Comparison of ENCODE assay signal across 9 cellular contexts in the genomic region with DNA sequence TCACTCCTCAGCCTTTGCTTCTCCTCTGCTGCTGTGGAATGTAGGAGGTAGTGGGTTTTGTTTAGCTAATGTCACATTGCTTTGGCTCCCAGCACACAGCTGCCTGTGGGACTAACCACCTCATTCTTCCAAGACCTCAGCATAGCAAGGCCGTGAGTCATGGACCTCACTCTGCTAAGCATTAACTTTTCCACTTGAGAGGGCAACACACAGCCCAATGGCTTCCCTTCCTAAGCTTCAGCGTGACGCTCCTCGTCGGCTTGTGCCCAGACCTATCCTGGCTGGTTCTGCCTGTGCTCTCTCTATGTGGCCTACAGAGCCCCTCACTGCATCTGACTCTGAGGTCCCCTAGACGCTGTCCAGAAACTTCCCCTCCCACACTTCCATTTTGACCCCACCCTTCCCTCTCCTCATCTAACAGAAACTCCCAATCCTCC. TPM values are rescaled to one million over a fixed set of nuclear protein-coding genes. Genes with fewer than 3 reads are reported as not detected.
DNase-seq lines count a peak whose midpoint lies in the region; ATAC-seq, FAIRE-seq and TF ChIP-seq lines count a peak whose summit lies in the region.
"Had no signal": no experiment of that assay in that cellular context is flagged by ENCODE, and none has a peak within 500 bp of the region (broad histone marks: within the 10 kb centered on the region; RNA-seq: fewer than 3 reads in every experiment).

No MANE protein-coding gene starts in this region.

- TF ChIP-seq POLR2A in K562 (conservative IDR thresholded peaks at IDR 0.05), result no peak
- TF ChIP-seq POLR2A in suprapubic skin (IDR thresholded peaks at IDR 0.05), result no peak

- BruUV-seq in K562 (replicated peaks; lab: Mats Ljungman, UMichigan), result no TSS peak

- ATAC-seq in K562 (no peak), GM18909 (IDR thresholded peaks at IDR 0.05; ENCODE audit: poor library complexity, unreplicated experiment) (no peak)

- intact Hi-C loops in K562 (cut with micrococcal nuclease), result no loop called here

- H3K9ac ChIP-seq in K562 (ENCODE audit: insufficient read depth in 1 of 2, low read depth in 2 of 2, low read length in 2 of 2), result no peak overlapping the region

- no peak for TF ChIP-seq CTCF in K562 (IDR thresholded peaks at IDR 0.05 in 2 of 3, conservative IDR thresholded peaks at IDR 0.05 in 1 of 3; ENCODE audit: insufficient read depth in 2 of 3, low read depth in 1 of 3, low read length in 3 of 3)
- no peak for TF ChIP-seq CTCF in kidney epithelial cell (IDR thresholded peaks at IDR 0.05; ENCODE audit: insufficient read depth, low read length, poor library complexity, severe bottlenecking)
- no peak for TF ChIP-seq CTCF in suprapubic skin (IDR thresholded peaks at IDR 0.05)
- TF ChIP-seq CTCF in BE2C (IDR thresholded peaks at IDR 0.05; ENCODE audit: low read depth, low read length), result no peak

- TF ChIP-seq RAD21 in K562 (CRISPR knock-in tag; conservative IDR thresholded peaks at IDR 0.05 in 1 of 2, IDR thresholded peaks at IDR 0.05 in 1 of 2), result no peak

- H3K4me2 ChIP-seq in K562 (ENCODE audit: insufficient read depth, low read length), result no peak overlapping the region

- DNase-seq in DMS 273 (lab: John Stamatoyannopoulos, UW; ENCODE audit: unreplicated experiment) (peak; percentile 16), DMS 273 treated with DMSO at 0.1 percent for 48 hours (lab: John Stamatoyannopoulos, UW) (no peak), K562 (ENCODE audit: extremely low read depth in 1 of 4, low spot score in 3 of 4) (no peak), kidney epithelial cell (ENCODE audit: low read depth) (peak; percentile 100), suprapubic skin (ENCODE audit: low spot score in 2 of 2) (peak in 1 of 2 donors; percentile 89), BE2C (no peak), DMS153 (lab: John Stamatoyannopoulos, UW) (no peak)

- 0% methylated on average over 6 of the region's 6 CpGs for WGBS in K562 (ENCODE audit: insufficient coverage, low coverage, missing lambda C conversion rate)
- WGBS in suprapubic skin, result 16% methylated on average over 6 of the region's 6 CpGs

- no peak overlapping the region for H3K4me3 ChIP-seq in K562
- H3K4me3 ChIP-seq in kidney epithelial cell (ENCODE audit: low read depth, low read length), result no peak overlapping the region
- H3K4me3 ChIP-seq in suprapubic skin, result no peak overlapping the region
- H3K4me3 ChIP-seq in BE2C (ENCODE audit: low read depth, low read length), result no peak overlapping the region

- H4K20me1 ChIP-seq in K562 (replicated peaks; ENCODE audit: control insufficient read depth, insufficient read depth, low read length), result no peaks in the 10 kb centered on the region

- no peak overlapping the region for H2AFZ ChIP-seq in K562 (ENCODE audit: low read depth, low read length)

- peaks cover 0 to 12% of the 10 kb centered on the region in 2 experiments; a peak in 2 of 5 replicates for H3K27me3 ChIP-seq in K562 (ENCODE audit: control insufficient read depth in 2 of 2, insufficient read depth in 2 of 2, low read length in 2 of 2)
- no peaks in the 10 kb centered on the region for H3K27me3 ChIP-seq in kidney epithelial cell (ENCODE audit: control insufficient read depth, insufficient read depth, low read length)
- H3K27me3 ChIP-seq in suprapubic skin, result no peaks in the 10 kb centered on the region
- no peaks in the 10 kb centered on the region for H3K27me3 ChIP-seq in BE2C

- POLR2A ChIA-PET in K562 (lab: Yijun Ruan, JAX), result no interaction called here

- no peak overlapping the region for H3K27ac ChIP-seq in K562 (ENCODE audit: extremely low read depth, low read depth, low read length)
- H3K27ac ChIP-seq in suprapubic skin, result peak overlapping the region; percentile 91
- H3K27ac ChIP-seq: 22Rv1 had no signal

- in situ Hi-C loops in K562 (cut with MboI), result no loop called here

- H3K9me1 ChIP-seq in K562 (ENCODE audit: control insufficient read depth, insufficient read depth, low read length), result no peaks in the 10 kb centered on the region

- H3K9me3 ChIP-seq in K562 (replicated peaks; ENCODE audit: control insufficient read depth, insufficient read depth, low read depth, low read length), result no peaks in the 10 kb centered on the region
- H3K9me3 ChIP-seq in suprapubic skin, result no peaks in the 10 kb centered on the region
- no peaks in the 10 kb centered on the region for H3K9me3 ChIP-seq in BE2C

- no peaks in the 10 kb centered on the region for H3K4me1 ChIP-seq in K562 (replicated peaks in 1 of 2; ENCODE audit: control insufficient read depth in 2 of 2, insufficient read depth in 2 of 2, low read length in 2 of 2)
- peaks cover 74% of the 10 kb centered on the region for H3K4me1 ChIP-seq in suprapubic skin
- H3K4me1 ChIP-seq in BE2C, result no peaks in the 10 kb centered on the region

- CTCF ChIA-PET in K562 (lab: Yijun Ruan, JAX; ENCODE audit: low intra/inter-chr PET ratio), result no interaction called here

- no peak for FAIRE-seq in K562 (lab: Jason Lieb, UNC)

- TF ChIP-seq EP300 in K562 (IDR thresholded peaks at IDR 0.05; ENCODE audit: low read length), result no peak
- no peak for TF ChIP-seq EP300 in suprapubic skin (IDR thresholded peaks at IDR 0.05)

- no peaks in the 10 kb centered on the region for H3K79me2 ChIP-seq in K562 (ENCODE audit: control insufficient read depth, insufficient read depth, low read length)

- H3K36me3 ChIP-seq in K562 (ENCODE audit: control insufficient read depth, insufficient read depth, low read length) (no peaks in the 10 kb centered on the region), kidney epithelial cell (ENCODE audit: control insufficient read depth, insufficient read depth, low read length) (peaks cover 2% of the 10 kb centered on the region), suprapubic skin (peaks cover 7% of the 10 kb centered on the region), BE2C (no peaks in the 10 kb centered on the region)

TF ChIP-seq in K562, 482 proteins besides CTCF, POLR2A, EP300 and RAD21 (continues in another document):
- no peak for TF ChIP-seq KDM2B (CRISPR knock-in tag; IDR thresholded peaks at IDR 0.05)
- no peak for TF ChIP-seq E2F3 (CRISPR knock-in tag; IDR thresholded peaks at IDR 0.05)
- no peak for TF ChIP-seq SAFB2 (IDR thresholded peaks at IDR 0.05; ENCODE audit: borderline replicate concordance, low read depth, low read length, severe bottlenecking)
- peak in 1 of 2 experiments; percentile 41; a peak in 1 of 4 replicates for TF ChIP-seq TEAD1 (CRISPR knock-in tag; IDR thresholded peaks at IDR 0.05)
- TF ChIP-seq FOSL1 (tag; conservative IDR thresholded peaks at IDR 0.05), result peak; percentile 85
- TF ChIP-seq MTA1 (IDR thresholded peaks at IDR 0.05; ENCODE audit: borderline replicate concordance), result no peak
- TF ChIP-seq JUND (IDR thresholded peaks at IDR 0.05; ENCODE audit: borderline replicate concordance, low read depth, low read length), result peak; percentile 33; the same call in 1 of the 2 replicates
- peak; percentile 42; the same call in 1 of the 3 replicates for TF ChIP-seq JUND (tag; IDR thresholded peaks at IDR 0.05; ENCODE audit: borderline replicate concordance, low read depth, low read length)

RNA-seq across cellular contexts. Expression of gene MYOF, which starts 23.3 kb away (rescaled TPM):
- not detected in 2 replicates for total RNA-seq in K562 (2011; cell fraction: chromatin; rRNA removed; ENCODE audit: low replicate concordance)
- under 0.01 TPM in 1 of 2 replicates, not detected in the other for total RNA-seq in K562 (2011; cell fraction: nucleolus; rRNA removed)
- not detected in 2 replicates for total RNA-seq in K562 (2011; cell fraction: nucleoplasm; rRNA removed)
- total RNA-seq in K562 (2014; rRNA removed) (not detected in 2 replicates), K562 (2014; rRNA removed; fragmentation: Illumina TruSeq; extraction: Trizol) (not detected in 2 replicates), K562 (2015; rRNA removed; fragmentation: Illumina TruSeq; extraction: Trizol) (not detected in 2 replicates), K562 (2021) (0.27 and 0.67 TPM in 2 replicates), kidney epithelial cell (141 and 142 TPM in 2 replicates), suprapubic skin (100 to 1,000 TPM in 3 of 4 donors, 10 to 100 TPM in 1; 77.8 to 174 (median 116) TPM)
- polyA plus RNA-seq in K562 (2011; rRNA removed) (0.06 TPM in 1 of 2 replicates, not detected in the other), K562 (2014; fragmentation: Illumina TruSeq; extraction: Trizol) (not detected in 2 replicates), K562 (2014; fragmentation: Nextera tagmentation; extraction: Ambion mirVana) (not detected), K562 (2014; rRNA removed) (not detected in 2 replicates)
- polyA plus RNA-seq in K562 (2011; cell fraction: cytosol; rRNA removed), result 0.03 TPM in 1 of 2 replicates, not detected in the other
- 0.10 TPM in 1 of 2 replicates, not detected in the other for polyA plus RNA-seq in K562 (2011; cell fraction: nucleus; rRNA removed)
- polyA plus RNA-seq in K562 (2012), result 0.07 TPM in 1 of 2 replicates, not detected in the other
- polyA minus RNA-seq in K562 (2011; rRNA and poly(A)+ RNA removed), result 0.03 and 0.04 TPM in 2 replicates
- polyA minus RNA-seq in K562 (2011; cell fraction: cytosol; rRNA and poly(A)+ RNA removed), result 0.38 and 0.64 TPM in 2 replicates
- 0.11 and 0.27 TPM in 2 replicates for polyA minus RNA-seq in K562 (2011; cell fraction: nucleus; rRNA and poly(A)+ RNA removed)
- 0.09 TPM for polyA plus RNA-seq in BE2C (2012; ENCODE audit: insufficient read depth, insufficient read length, low read depth)

RNA-seq across cellular contexts. Expression of gene CEP55, which starts 37.6 kb away (rescaled TPM):
- total RNA-seq in K562 (2011; cell fraction: chromatin; rRNA removed; ENCODE audit: low replicate concordance), result 8.6 and 27.1 TPM in 2 replicates
- total RNA-seq in K562 (2011; cell fraction: nucleolus; rRNA removed), result 4.5 and 7.1 TPM in 2 replicates
- total RNA-seq in K562 (2011; cell fraction: nucleoplasm; rRNA removed), result 9.2 and 14.7 TPM in 2 replicates
- total RNA-seq in K562 (2014; rRNA removed) (18.1 TPM in 2 replicates), K562 (2014; rRNA removed; fragmentation: Illumina TruSeq; extraction: Trizol) (27.0 and 31.5 TPM in 2 replicates), K562 (2015; rRNA removed; fragmentation: Illumina TruSeq; extraction: Trizol) (27.8 and 32.5 TPM in 2 replicates), K562 (2021) (15.8 and 16.7 TPM in 2 replicates), kidney epithelial cell (7.6 and 11.4 TPM in 2 replicates), suprapubic skin (1 to 10 TPM; 1.4 to 4.3 (median 2.8) TPM)
- polyA plus RNA-seq in K562 (2011; rRNA removed) (20.3 and 25.2 TPM in 2 replicates), K562 (2014; fragmentation: Illumina TruSeq; extraction: Trizol) (18.3 and 23.4 TPM in 2 replicates), K562 (2014; fragmentation: Nextera tagmentation; extraction: Ambion mirVana) (1 to 10 TPM; 4.4 to 5.6 TPM), K562 (2014; rRNA removed) (14.0 and 15.2 TPM in 2 replicates)
- 4.6 and 8.9 TPM in 2 replicates for polyA plus RNA-seq in K562 (2011; cell fraction: cytosol; rRNA removed)
- 5.1 and 7.4 TPM in 2 replicates for polyA plus RNA-seq in K562 (2011; cell fraction: nucleus; rRNA removed)
- polyA plus RNA-seq in K562 (2012), result 13.7 and 13.8 TPM in 2 replicates
- 19.7 and 21.8 TPM in 2 replicates for polyA minus RNA-seq in K562 (2011; rRNA and poly(A)+ RNA removed)
- 7.2 and 8.6 TPM in 2 replicates for polyA minus RNA-seq in K562 (2011; cell fraction: cytosol; rRNA and poly(A)+ RNA removed)
- polyA minus RNA-seq in K562 (2011; cell fraction: nucleus; rRNA and poly(A)+ RNA removed), result 3.1 and 5.8 TPM in 2 replicates
- 2.0 TPM for polyA plus RNA-seq in BE2C (2012; ENCODE audit: insufficient read depth, insufficient read length, low read depth)

Comparison
In these comparisons a context has a peak if more than half of its experiments do, and no peak if none do; other contexts are left out.
1. DNase-seq: peak in DMS 273 (single experiment) and kidney epithelial cell (single experiment); none in DMS 273 treated with DMSO at 0.1 percent for 48 hours (single experiment), K562 (0 of 4), BE2C (single experiment) and DMS153 (single experiment).
2. RNA of gene MYOF, which starts 23.3 kb away (total RNA-seq): 141 to 142 TPM in kidney epithelial cell and 77.8 to 174 TPM in suprapubic skin; under 0.01 to 0.67 TPM in K562; every median in the first group is over 10 times any median in the second.